36 cellular contexts compared by ENCODE assay signal in the genomic region with DNA sequence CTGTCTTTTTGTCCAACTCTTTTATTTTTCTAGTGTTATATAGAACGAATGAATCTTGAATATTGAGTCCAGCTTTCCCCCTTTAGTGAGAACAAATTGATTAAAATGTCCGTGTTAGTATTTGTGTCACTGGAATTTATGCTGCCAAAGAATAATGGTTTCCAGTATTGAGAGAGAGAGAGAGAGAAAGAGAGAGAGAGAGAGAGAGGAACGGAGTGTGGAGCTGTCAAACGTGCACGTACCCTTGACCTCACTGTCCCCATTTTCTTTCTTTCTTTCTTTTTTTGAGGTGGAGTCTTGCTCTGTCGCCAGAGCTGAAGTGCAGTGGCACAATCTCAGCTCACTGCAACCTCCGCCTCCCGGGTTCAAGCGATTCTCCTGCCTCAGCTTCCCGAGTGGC.
"Had no signal": no experiment of that assay in that cellular context is flagged by ENCODE, and none has a peak within 500 bp of the region (broad histone marks: within the 10 kb centered on the region; RNA-seq: fewer than 3 reads in every experiment).

No MANE protein-coding gene starts in this region.

- DNase-seq: Karpas-422, Kasumi-1, MM.1S, MV-4-11, NCI-H1048, NCI-H1092, NCI-H1092 treated with DMSO at 0.1 percent for 48 hours, NCI-H1105, NCI-H1105 treated with DMSO at 0.1 percent for 48 hours, NCI-H1417, NCI-H1417 treated with DMSO at 0.1 percent for 48 hours, NCI-H1436, NCI-H1436 treated with DMSO at 0.1 percent for 48 hours, NCI-H146, NCI-H1694, NCI-H1694 treated with DMSO at 0.1 percent for 48 hours, NCI-H187, NCI-H187 treated with DMSO at 0.1 percent for 48 hours, NCI-H1930, NCI-H2029, NCI-H2029 treated with DMSO at 0.1 percent for 48 hours, NCI-H2081, NCI-H2081 treated with DMSO at 0.1 percent for 48 hours, NCI-H2107, NCI-H2171, NCI-H2171 treated with DMSO at 0.1 percent for 48 hours, NCI-H2227 treated with DMSO at 0.1 percent for 48 hours, NCI-H226, NCI-H345, NCI-H446, NCI-H446 treated with DMSO at 0.1 percent for 48 hours, NCI-H510A, NCI-H510A treated with DMSO at 0.1 percent for 48 hours, NCI-H524, NCI-H524 treated with DMSO at 0.1 percent for 48 hours had no signal

- H3K36me3 ChIP-seq: MG63 had no signal

- H3K4me3 ChIP-seq: MG63 had no signal

- H3K27me3 ChIP-seq: MG63 had no signal
